Comparison of ENCODE assay signal across 1 cellular context in genomic region chr3:185779461-185779860, GRCh38.
TF ChIP-seq lines count a peak whose summit lies in the region.

No MANE protein-coding gene starts in this region.

TF ChIP-seq in HCT116, 20 proteins besides CTCF, POLR2A, EP300 and RAD21 (continued from another document):
- TF ChIP-seq ZBTB33 (IDR thresholded peaks at IDR 0.05; ENCODE audit: extremely low read depth, insufficient replicate concordance, low read length) (no peak), YY1 (IDR thresholded peaks at IDR 0.05; ENCODE audit: extremely low read depth, insufficient replicate concordance, low read depth, low read length) (no peak), ZNF274 (IDR thresholded peaks at IDR 0.05; ENCODE audit: low read depth, low read length) (no peak)
